9 cellular contexts compared by ENCODE assay signal in genomic region chr11:1888811-1889526, GRCh38. TPM values are rescaled to one million over a fixed set of nuclear protein-coding genes. Genes with fewer than 3 reads are reported as not detected.
A peak's percentile ranks its signal among the peaks of the same experiment; 100 is the strongest.
DNase-seq lines count a peak whose midpoint lies in the region; ATAC-seq and TF ChIP-seq lines count a peak whose summit lies in the region.
"Had no signal": no experiment of that assay in that cellular context is flagged by ENCODE, and none has a peak within 500 bp of the region (broad histone marks: within the 10 kb centered on the region; RNA-seq: fewer than 3 reads in every experiment).

No MANE protein-coding gene starts in this region.

- peaks cover 38% of the 10 kb centered on the region for H3K36me3 Mint-ChIP-seq in T-helper 2 cell treated with Interferon-gamma antibody and Interleukin-4, amounts not matched to agents 5 μg/mL and 100 μg/mL, for 36 hours (ENCODE audit: low read depth)
- H3K36me3 Mint-ChIP-seq in nephron (ENCODE audit: low read depth) (no peaks in the 10 kb centered on the region), glutamatergic neuron (ENCODE audit: unreplicated experiment) (no peaks in the 10 kb centered on the region)

- TF ChIP-seq CTCF in nephron (IDR thresholded peaks at IDR 0.05; ENCODE audit: unreplicated experiment in 3 of 3) (no peak), glutamatergic neuron (IDR thresholded peaks at IDR 0.05; ENCODE audit: partially characterized antibody, unreplicated experiment) (no peak)

- DNase-seq in T-helper 2 cell treated with Interferon-gamma antibody and Interleukin-4, amounts not matched to agents 5 μg/mL and 100 μg/mL, for 36 hours (ENCODE audit: low spot score), result peak; percentile 72
- DNase-seq in activated gamma-delta T cell treated with Interleukin-2 at 50 U/mL for 16 hours, result peak; percentile 89
- peak; percentile 82 for DNase-seq in stimulated activated naive CD8-positive, alpha-beta T cell treated with anti-CD3 and anti-CD28 coated beads, Interleukin-15, Interleukin-2, amounts not matched to agents 100 U/mL and 50 U/mL, for 24 hours
- no peak for DNase-seq in glutamatergic neuron
- DNase-seq in foreskin melanocyte, result no peak

- H3K9me3 Mint-ChIP-seq in T-helper 2 cell treated with Interferon-gamma antibody and Interleukin-4, amounts not matched to agents 5 μg/mL and 100 μg/mL, for 36 hours, result no peaks in the 10 kb centered on the region
- no peaks in the 10 kb centered on the region for H3K9me3 Mint-ChIP-seq in nephron
- no peaks in the 10 kb centered on the region for H3K9me3 Mint-ChIP-seq in glutamatergic neuron (ENCODE audit: unreplicated experiment)

- H3K4me1 Mint-ChIP-seq in T-helper 2 cell treated with Interferon-gamma antibody and Interleukin-4, amounts not matched to agents 5 μg/mL and 100 μg/mL, for 36 hours (ENCODE audit: low read depth), result peaks cover 20% of the 10 kb centered on the region
- H3K4me1 Mint-ChIP-seq in nephron (peaks cover 6% of the 10 kb centered on the region), glutamatergic neuron (ENCODE audit: low read depth, unreplicated experiment) (no peaks in the 10 kb centered on the region)

- no peaks in the 10 kb centered on the region for H3K27me3 Mint-ChIP-seq in T-helper 2 cell treated with Interferon-gamma antibody and Interleukin-4, amounts not matched to agents 5 μg/mL and 100 μg/mL, for 36 hours (ENCODE audit: low read depth)
- H3K27me3 Mint-ChIP-seq in nephron (ENCODE audit: low read depth) (no peaks in the 10 kb centered on the region), glutamatergic neuron (ENCODE audit: unreplicated experiment) (no peaks in the 10 kb centered on the region)

- H3K4me3 Mint-ChIP-seq in T-helper 2 cell treated with Interferon-gamma antibody and Interleukin-4, amounts not matched to agents 5 μg/mL and 100 μg/mL, for 36 hours, result peak overlapping the region; percentile 73
- H3K4me3 Mint-ChIP-seq in nephron (no peak overlapping the region), glutamatergic neuron (ENCODE audit: unreplicated experiment) (no peak overlapping the region)

- peak overlapping the region; percentile 92 for H3K27ac Mint-ChIP-seq in T-helper 2 cell treated with Interferon-gamma antibody and Interleukin-4, amounts not matched to agents 5 μg/mL and 100 μg/mL, for 36 hours
- peak overlapping the region; percentile 45 to 77 (median 54) for H3K27ac Mint-ChIP-seq in nephron
- H3K27ac Mint-ChIP-seq in glutamatergic neuron (ENCODE audit: unreplicated experiment), result no peak overlapping the region

- ATAC-seq in stimulated activated naive CD8-positive, alpha-beta T cell treated with anti-CD3 and anti-CD28 coated beads, Interleukin-15, Interleukin-2, amounts not matched to agents 100 U/mL and 50 U/mL, for 24 hours, result peak; percentile 71
- ATAC-seq in HG03442 (IDR thresholded peaks at IDR 0.05; ENCODE audit: unreplicated experiment), result no peak
- no peak for ATAC-seq in GM21786 (IDR thresholded peaks at IDR 0.05; ENCODE audit: unreplicated experiment)

RNA-seq across cellular contexts. Expression of gene PRR33, which starts 2.7 kb away (rescaled TPM):
- total RNA-seq in glutamatergic neuron (ENCODE audit: unreplicated experiment), result not detected
- total RNA-seq: HT-29 had no signal

RNA-seq across cellular contexts. Expression of gene TNNT3, which starts 30.5 kb away (rescaled TPM):
- not detected for total RNA-seq in glutamatergic neuron (ENCODE audit: unreplicated experiment)
- total RNA-seq: HT-29 had no signal

RNA-seq across cellular contexts. Expression of gene LSP1, which starts 36.1 kb away (rescaled TPM):
- 2.5 TPM for total RNA-seq in glutamatergic neuron (ENCODE audit: unreplicated experiment)

RNA-seq across cellular contexts. Expression of gene TNNI2, which starts 50.2 kb away (rescaled TPM):
- total RNA-seq in glutamatergic neuron (ENCODE audit: unreplicated experiment), result not detected

RNA-seq across cellular contexts. Expression of gene SYT8, which starts 54.2 kb away (rescaled TPM):
- not detected for total RNA-seq in glutamatergic neuron (ENCODE audit: unreplicated experiment)

Comparison
In these comparisons a context has a peak if more than half of its experiments do, and no peak if none do; other contexts are left out.
1. DNase-seq: peak in T-helper 2 cell treated with Interferon-gamma antibody and Interleukin-4, amounts not matched to agents 5 μg/mL and 100 μg/mL, for 36 hours (single experiment), activated gamma-delta T cell treated with Interleukin-2 at 50 U/mL for 16 hours (single experiment) and stimulated activated naive CD8-positive, alpha-beta T cell treated with anti-CD3 and anti-CD28 coated beads, Interleukin-15, Interleukin-2, amounts not matched to agents 100 U/mL and 50 U/mL, for 24 hours (single experiment); none in glutamatergic neuron (single experiment) and foreskin melanocyte (single experiment).